Comparison of ENCODE assay signal across 1 cellular context in the genomic region with DNA sequence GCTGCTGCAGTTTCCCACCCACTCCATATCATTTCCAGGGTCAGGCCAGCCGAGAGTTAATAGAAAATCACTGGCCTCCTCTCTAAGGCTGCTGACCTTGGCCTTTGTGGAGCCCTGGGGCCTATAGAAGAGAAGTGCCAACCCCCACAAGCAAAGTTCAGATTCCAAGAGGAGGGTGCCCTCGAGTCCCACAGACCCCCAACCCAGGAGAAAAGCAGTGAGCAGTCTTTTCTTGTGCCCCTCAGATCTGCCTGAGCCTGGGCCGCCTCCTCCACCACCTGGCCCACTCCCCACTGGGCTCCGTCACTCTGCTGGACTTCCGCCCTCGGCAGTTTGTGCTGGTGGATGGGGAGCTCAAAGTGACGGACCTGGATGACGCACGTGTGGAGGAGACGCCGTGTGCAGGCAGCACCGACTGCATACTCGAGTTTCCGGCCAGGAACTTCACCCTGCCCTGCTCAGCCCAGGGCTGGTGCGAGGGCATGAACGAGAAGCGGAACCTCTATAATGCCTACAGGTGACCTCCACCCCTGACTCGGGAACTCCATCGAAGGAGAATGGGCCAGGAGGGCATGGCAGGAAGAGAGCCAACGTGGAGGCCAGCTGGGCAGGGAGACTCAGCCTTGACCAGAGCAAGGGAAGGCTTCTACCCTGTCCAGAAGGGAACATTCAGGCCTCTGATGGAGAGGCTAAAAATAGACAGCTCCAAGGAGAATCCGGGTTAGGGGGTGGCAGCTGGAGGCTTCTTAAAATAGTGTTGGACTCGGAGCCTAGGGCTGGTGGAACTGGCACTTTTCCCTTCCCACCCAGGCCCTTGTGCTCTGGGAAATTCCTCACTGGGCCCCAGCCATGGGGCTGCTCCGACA.
TF ChIP-seq lines count a peak whose summit lies in the region.

No MANE protein-coding gene starts in this region.

TF ChIP-seq in HepG2, 621 proteins besides CTCF, POLR2A, EP300 and RAD21 (continued from another document and continues in another):
- TF ChIP-seq, protein P1, sequence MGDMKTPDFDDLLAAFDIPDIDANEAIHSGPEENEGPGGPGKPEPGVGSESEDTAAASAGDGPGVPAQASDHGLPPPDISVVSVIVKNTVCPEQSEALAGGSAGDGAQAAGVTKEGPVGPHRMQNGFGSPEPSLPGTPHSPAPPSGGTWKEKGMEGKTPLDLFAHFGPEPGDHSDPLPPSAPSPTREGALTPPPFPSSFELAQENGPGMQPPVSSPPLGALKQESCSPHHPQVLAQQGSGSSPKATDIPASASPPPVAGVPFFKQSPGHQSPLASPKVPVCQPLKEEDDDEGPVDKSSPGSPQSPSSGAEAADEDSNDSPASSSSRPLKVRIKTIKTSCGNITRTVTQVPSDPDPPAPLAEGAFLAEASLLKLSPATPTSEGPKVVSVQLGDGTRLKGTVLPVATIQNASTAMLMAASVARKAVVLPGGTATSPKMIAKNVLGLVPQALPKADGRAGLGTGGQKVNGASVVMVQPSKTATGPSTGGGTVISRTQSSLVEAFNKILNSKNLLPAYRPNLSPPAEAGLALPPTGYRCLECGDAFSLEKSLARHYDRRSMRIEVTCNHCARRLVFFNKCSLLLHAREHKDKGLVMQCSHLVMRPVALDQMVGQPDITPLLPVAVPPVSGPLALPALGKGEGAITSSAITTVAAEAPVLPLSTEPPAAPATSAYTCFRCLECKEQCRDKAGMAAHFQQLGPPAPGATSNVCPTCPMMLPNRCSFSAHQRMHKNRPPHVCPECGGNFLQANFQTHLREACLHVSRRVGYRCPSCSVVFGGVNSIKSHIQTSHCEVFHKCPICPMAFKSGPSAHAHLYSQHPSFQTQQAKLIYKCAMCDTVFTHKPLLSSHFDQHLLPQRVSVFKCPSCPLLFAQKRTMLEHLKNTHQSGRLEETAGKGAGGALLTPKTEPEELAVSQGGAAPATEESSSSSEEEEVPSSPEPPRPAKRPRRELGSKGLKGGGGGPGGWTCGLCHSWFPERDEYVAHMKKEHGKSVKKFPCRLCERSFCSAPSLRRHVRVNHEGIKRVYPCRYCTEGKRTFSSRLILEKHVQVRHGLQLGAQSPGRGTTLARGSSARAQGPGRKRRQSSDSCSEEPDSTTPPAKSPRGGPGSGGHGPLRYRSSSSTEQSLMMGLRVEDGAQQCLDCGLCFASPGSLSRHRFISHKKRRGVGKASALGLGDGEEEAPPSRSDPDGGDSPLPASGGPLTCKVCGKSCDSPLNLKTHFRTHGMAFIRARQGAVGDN (CRISPR knock-in tag; IDR thresholded peaks at IDR 0.05): peak; percentile 95
- TF ChIP-seq ZNF883 (CRISPR knock-in tag; IDR thresholded peaks at IDR 0.05; ENCODE audit: not compliant biosample characterization) (peak; percentile 52), ZNF296 (CRISPR knock-in tag; conservative IDR thresholded peaks at IDR 0.05) (no peak), FOSL2 (CRISPR knock-in tag; IDR thresholded peaks at IDR 0.05) (peak; percentile 36; the same call in 1 of the 2 replicates), ZNF749 (CRISPR knock-in tag; IDR thresholded peaks at IDR 0.05; ENCODE audit: borderline replicate concordance) (peak; percentile 71; the same call in 1 of the 2 replicates), RCOR2 (CRISPR knock-in tag; IDR thresholded peaks at IDR 0.05) (peak; percentile 46; the same call in 1 of the 2 replicates), NCOA2 (CRISPR knock-in tag; IDR thresholded peaks at IDR 0.05) (peak; percentile 67), ZEB1 (IDR thresholded peaks at IDR 0.05; ENCODE audit: insufficient replicate concordance, low read depth) (no peak), ZMYM4 (CRISPR knock-in tag; IDR thresholded peaks at IDR 0.05) (peak; percentile 59; the same call in 1 of the 2 replicates), ZNF83 (CRISPR knock-in tag; IDR thresholded peaks at IDR 0.05; ENCODE audit: borderline replicate concordance) (0 out of 2 replicates have a peak, but pooled peaks have one; percentile 41), BCL6 (CRISPR knock-in tag; IDR thresholded peaks at IDR 0.05) (peak; percentile 61), MTA1 (CRISPR knock-in tag; IDR thresholded peaks at IDR 0.05; ENCODE audit: borderline replicate concordance) (peak; percentile 66; the same call in 1 of the 2 replicates), ETV5 (CRISPR knock-in tag; IDR thresholded peaks at IDR 0.05; ENCODE audit: borderline replicate concordance) (peak; percentile 69), ZNF329 (CRISPR knock-in tag; IDR thresholded peaks at IDR 0.05; ENCODE audit: low read depth) (no peak), GLI4 (CRISPR knock-in tag; IDR thresholded peaks at IDR 0.05; ENCODE audit: borderline replicate concordance) (0 out of 2 replicates have a peak, but pooled peaks have one; percentile 6), MEIS2 (CRISPR knock-in tag; IDR thresholded peaks at IDR 0.05) (0 out of 2 replicates have a peak, but pooled peaks have one; percentile 31), ZNF652 (CRISPR knock-in tag; IDR thresholded peaks at IDR 0.05; ENCODE audit: borderline replicate concordance, low read depth) (peak; percentile 89), ZNF101 (CRISPR knock-in tag; IDR thresholded peaks at IDR 0.05; ENCODE audit: borderline replicate concordance, low read depth) (0 out of 2 replicates have a peak, but pooled peaks have one; percentile 15), PAF1 (CRISPR knock-in tag; IDR thresholded peaks at IDR 0.05) (no peak), ZNF572 (CRISPR knock-in tag; IDR thresholded peaks at IDR 0.05) (no peak; the same call in 1 of the 2 replicates), ZNF703 (CRISPR knock-in tag; IDR thresholded peaks at IDR 0.05; ENCODE audit: borderline replicate concordance) (no peak), HNF4A (CRISPR knock-in tag; IDR thresholded peaks at IDR 0.05) (peak; percentile 89), ZC3H13 (CRISPR knock-in tag; IDR thresholded peaks at IDR 0.05) (0 out of 2 replicates have a peak, but pooled peaks have one; percentile 70), FOXA3 (CRISPR knock-in tag; IDR thresholded peaks at IDR 0.05) (peak; percentile 53), NFE2L2 (IDR thresholded peaks at IDR 0.05; ENCODE audit: low read length) (no peak)
- TF ChIP-seq, protein P2, sequence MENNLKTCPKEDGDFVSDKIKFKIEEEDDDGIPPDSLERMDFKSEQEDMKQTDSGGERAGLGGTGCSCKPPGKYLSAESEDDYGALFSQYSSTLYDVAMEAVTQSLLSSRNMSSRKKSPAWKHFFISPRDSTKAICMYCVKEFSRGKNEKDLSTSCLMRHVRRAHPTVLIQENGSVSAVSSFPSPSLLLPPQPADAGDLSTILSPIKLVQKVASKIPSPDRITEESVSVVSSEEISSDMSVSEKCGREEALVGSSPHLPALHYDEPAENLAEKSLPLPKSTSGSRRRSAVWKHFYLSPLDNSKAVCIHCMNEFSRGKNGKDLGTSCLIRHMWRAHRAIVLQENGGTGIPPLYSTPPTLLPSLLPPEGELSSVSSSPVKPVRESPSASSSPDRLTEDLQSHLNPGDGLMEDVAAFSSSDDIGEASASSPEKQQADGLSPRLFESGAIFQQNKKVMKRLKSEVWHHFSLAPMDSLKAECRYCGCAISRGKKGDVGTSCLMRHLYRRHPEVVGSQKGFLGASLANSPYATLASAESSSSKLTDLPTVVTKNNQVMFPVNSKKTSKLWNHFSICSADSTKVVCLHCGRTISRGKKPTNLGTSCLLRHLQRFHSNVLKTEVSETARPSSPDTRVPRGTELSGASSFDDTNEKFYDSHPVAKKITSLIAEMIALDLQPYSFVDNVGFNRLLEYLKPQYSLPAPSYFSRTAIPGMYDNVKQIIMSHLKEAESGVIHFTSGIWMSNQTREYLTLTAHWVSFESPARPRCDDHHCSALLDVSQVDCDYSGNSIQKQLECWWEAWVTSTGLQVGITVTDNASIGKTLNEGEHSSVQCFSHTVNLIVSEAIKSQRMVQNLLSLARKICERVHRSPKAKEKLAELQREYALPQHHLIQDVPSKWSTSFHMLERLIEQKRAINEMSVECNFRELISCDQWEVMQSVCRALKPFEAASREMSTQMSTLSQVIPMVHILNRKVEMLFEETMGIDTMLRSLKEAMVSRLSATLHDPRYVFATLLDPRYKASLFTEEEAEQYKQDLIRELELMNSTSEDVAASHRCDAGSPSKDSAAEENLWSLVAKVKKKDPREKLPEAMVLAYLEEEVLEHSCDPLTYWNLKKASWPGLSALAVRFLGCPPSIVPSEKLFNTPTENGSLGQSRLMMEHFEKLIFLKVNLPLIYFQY (CRISPR knock-in tag; IDR thresholded peaks at IDR 0.05; ENCODE audit: borderline replicate concordance): no peak; the same call in 1 of the 2 replicates
- TF ChIP-seq, protein P3, sequence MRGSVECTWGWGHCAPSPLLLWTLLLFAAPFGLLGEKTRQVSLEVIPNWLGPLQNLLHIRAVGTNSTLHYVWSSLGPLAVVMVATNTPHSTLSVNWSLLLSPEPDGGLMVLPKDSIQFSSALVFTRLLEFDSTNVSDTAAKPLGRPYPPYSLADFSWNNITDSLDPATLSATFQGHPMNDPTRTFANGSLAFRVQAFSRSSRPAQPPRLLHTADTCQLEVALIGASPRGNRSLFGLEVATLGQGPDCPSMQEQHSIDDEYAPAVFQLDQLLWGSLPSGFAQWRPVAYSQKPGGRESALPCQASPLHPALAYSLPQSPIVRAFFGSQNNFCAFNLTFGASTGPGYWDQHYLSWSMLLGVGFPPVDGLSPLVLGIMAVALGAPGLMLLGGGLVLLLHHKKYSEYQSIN (CRISPR knock-in tag; IDR thresholded peaks at IDR 0.05; ENCODE audit: borderline replicate concordance): no peak
- TF ChIP-seq, protein P4, sequence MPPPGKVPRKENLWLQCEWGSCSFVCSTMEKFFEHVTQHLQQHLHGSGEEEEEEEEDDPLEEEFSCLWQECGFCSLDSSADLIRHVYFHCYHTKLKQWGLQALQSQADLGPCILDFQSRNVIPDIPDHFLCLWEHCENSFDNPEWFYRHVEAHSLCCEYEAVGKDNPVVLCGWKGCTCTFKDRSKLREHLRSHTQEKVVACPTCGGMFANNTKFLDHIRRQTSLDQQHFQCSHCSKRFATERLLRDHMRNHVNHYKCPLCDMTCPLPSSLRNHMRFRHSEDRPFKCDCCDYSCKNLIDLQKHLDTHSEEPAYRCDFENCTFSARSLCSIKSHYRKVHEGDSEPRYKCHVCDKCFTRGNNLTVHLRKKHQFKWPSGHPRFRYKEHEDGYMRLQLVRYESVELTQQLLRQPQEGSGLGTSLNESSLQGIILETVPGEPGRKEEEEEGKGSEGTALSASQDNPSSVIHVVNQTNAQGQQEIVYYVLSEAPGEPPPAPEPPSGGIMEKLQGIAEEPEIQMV (CRISPR knock-in tag; IDR thresholded peaks at IDR 0.05; ENCODE audit: low read depth): no peak; the same call in 1 of the 2 replicates
- TF ChIP-seq, protein P5, sequence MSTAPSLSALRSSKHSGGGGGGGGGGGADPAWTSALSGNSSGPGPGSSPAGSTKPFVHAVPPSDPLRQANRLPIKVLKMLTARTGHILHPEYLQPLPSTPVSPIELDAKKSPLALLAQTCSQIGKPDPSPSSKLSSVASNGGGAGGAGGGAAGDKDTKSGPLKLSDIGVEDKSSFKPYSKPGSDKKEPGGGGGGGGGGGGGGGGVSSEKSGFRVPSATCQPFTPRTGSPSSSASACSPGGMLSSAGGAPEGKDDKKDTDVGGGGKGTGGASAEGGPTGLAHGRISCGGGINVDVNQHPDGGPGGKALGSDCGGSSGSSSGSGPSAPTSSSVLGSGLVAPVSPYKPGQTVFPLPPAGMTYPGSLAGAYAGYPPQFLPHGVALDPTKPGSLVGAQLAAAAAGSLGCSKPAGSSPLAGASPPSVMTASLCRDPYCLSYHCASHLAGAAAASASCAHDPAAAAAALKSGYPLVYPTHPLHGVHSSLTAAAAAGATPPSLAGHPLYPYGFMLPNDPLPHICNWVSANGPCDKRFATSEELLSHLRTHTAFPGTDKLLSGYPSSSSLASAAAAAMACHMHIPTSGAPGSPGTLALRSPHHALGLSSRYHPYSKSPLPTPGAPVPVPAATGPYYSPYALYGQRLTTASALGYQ (CRISPR knock-in tag; IDR thresholded peaks at IDR 0.05): 0 out of 2 replicates have a peak, but pooled peaks have one; percentile 65
- TF ChIP-seq, protein P6, sequence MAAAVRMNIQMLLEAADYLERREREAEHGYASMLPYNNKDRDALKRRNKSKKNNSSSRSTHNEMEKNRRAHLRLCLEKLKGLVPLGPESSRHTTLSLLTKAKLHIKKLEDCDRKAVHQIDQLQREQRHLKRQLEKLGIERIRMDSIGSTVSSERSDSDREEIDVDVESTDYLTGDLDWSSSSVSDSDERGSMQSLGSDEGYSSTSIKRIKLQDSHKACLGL (CRISPR knock-in tag; IDR thresholded peaks at IDR 0.05): 0 out of 2 replicates have a peak, but pooled peaks have one; percentile 3
- TF ChIP-seq, protein P7, sequence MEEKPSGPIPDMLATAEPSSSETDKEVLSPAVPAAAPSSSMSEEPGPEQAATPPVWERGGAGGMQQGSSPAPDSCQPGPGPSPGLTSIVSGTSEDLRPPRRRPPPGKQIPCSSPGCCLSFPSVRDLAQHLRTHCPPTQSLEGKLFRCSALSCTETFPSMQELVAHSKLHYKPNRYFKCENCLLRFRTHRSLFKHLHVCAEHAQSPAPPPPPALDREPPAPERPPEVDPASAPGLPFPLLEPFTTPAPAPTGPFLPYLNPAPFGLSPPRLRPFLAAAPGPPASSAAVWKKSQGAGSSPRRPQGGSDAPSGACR (CRISPR knock-in tag; IDR thresholded peaks at IDR 0.05): no peak
- TF ChIP-seq, protein P8, sequence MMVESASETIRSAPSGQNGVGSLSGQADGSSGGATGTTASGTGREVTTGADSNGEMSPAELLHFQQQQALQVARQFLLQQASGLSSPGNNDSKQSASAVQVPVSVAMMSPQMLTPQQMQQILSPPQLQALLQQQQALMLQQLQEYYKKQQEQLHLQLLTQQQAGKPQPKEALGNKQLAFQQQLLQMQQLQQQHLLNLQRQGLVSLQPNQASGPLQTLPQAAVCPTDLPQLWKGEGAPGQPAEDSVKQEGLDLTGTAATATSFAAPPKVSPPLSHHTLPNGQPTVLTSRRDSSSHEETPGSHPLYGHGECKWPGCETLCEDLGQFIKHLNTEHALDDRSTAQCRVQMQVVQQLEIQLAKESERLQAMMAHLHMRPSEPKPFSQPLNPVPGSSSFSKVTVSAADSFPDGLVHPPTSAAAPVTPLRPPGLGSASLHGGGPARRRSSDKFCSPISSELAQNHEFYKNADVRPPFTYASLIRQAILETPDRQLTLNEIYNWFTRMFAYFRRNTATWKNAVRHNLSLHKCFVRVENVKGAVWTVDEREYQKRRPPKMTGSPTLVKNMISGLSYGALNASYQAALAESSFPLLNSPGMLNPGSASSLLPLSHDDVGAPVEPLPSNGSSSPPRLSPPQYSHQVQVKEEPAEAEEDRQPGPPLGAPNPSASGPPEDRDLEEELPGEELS (CRISPR knock-in tag; IDR thresholded peaks at IDR 0.05): peak; percentile 60; the same call in 1 of the 2 replicates
- TF ChIP-seq, protein P9, sequence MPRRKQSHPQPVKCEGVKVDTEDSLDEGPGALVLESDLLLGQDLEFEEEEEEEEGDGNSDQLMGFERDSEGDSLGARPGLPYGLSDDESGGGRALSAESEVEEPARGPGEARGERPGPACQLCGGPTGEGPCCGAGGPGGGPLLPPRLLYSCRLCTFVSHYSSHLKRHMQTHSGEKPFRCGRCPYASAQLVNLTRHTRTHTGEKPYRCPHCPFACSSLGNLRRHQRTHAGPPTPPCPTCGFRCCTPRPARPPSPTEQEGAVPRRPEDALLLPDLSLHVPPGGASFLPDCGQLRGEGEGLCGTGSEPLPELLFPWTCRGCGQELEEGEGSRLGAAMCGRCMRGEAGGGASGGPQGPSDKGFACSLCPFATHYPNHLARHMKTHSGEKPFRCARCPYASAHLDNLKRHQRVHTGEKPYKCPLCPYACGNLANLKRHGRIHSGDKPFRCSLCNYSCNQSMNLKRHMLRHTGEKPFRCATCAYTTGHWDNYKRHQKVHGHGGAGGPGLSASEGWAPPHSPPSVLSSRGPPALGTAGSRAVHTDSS (CRISPR knock-in tag; conservative IDR thresholded peaks at IDR 0.05): no peak
